Comparison of ENCODE assay signal across 25 cellular contexts in the genomic region with DNA sequence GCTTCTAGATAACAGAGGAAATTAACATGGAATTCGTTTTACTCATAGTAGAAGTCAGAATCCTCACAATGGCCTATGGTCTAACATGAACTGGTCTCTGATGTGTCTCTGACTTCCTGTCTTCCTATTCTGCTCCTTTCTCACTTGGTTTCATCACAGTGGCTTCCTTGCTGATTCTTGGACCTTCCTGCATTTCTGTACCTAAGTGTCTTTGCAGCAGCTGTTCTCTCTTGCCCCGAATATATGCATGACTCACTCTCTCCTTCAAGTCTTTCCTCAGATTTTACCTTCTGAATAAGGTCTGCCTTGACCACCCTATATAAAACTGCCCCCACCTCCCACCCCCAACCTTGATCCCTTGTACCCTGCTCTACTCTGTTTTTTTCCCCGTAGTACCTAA. TPM values are rescaled to one million over a fixed set of nuclear protein-coding genes. Genes with fewer than 3 reads are reported as not detected.
DNase-seq lines count a peak whose midpoint lies in the region; ATAC-seq, FAIRE-seq and TF ChIP-seq lines count a peak whose summit lies in the region.
"Had no signal": no experiment of that assay in that cellular context is flagged by ENCODE, and none has a peak within 500 bp of the region (broad histone marks: within the 10 kb centered on the region; RNA-seq: fewer than 3 reads in every experiment).

No MANE protein-coding gene starts in this region.

- TF ChIP-seq CTCF in NB4 (IDR thresholded peaks at IDR 0.05; ENCODE audit: low read depth, low read length) (no peak), endothelial cell (IDR thresholded peaks at IDR 0.05; ENCODE audit: unreplicated experiment) (no peak)

- no peak overlapping the region for H3K23ac ChIP-seq in mesenchymal stem cell (ENCODE audit: low read length in 2 of 2)

- no peak overlapping the region for H3K27ac ChIP-seq in mesenchymal stem cell (ENCODE audit: low read length, poor library complexity, severe bottlenecking)
- H3K27ac ChIP-seq: BLaER1, KMS-11 had no signal

- H3K4me3 Mint-ChIP-seq in endothelial cell (ENCODE audit: unreplicated experiment), result no peak overlapping the region
- no peak overlapping the region for H3K4me3 Mint-ChIP-seq in activated T-helper 17 cell treated with anti-CD3 and anti-CD28 coated beads, Interleukin-2, amount 50 U/mL, for 72 hours
- H3K4me3 Mint-ChIP-seq: CD4-positive, alpha-beta memory T cell had no signal

- no peak overlapping the region for H3K14ac ChIP-seq in mesenchymal stem cell (ENCODE audit: low read length in 2 of 2)

- 30% methylated on average over 2 of the region's 3 CpGs for WGBS in mesenchymal stem cell

- H3K4me1 Mint-ChIP-seq in endothelial cell (ENCODE audit: unreplicated experiment), result peaks cover 15% of the 10 kb centered on the region
- H3K4me1 Mint-ChIP-seq in activated T-helper 17 cell treated with anti-CD3 and anti-CD28 coated beads, Interleukin-2, amount 50 U/mL, for 72 hours, result peaks cover 5% of the 10 kb centered on the region

- FAIRE-seq in H54 (lab: Jason Lieb, UNC), result peak; percentile 77
- FAIRE-seq: GM12891, RCC 7860 had no signal

- no peaks in the 10 kb centered on the region for H3K9me3 ChIP-seq in mesenchymal stem cell (ENCODE audit: control insufficient read depth, low read length)
- H3K9me3 ChIP-seq: BLaER1 had no signal

- no peaks in the 10 kb centered on the region for H3K9me3 Mint-ChIP-seq in endothelial cell (ENCODE audit: unreplicated experiment)
- no peaks in the 10 kb centered on the region for H3K9me3 Mint-ChIP-seq in activated T-helper 17 cell treated with anti-CD3 and anti-CD28 coated beads, Interleukin-2, amount 50 U/mL, for 72 hours
- H3K9me3 Mint-ChIP-seq: CD4-positive, alpha-beta memory T cell had no signal

- H3K27me3 Mint-ChIP-seq in endothelial cell (ENCODE audit: unreplicated experiment), result no peaks in the 10 kb centered on the region
- no peaks in the 10 kb centered on the region for H3K27me3 Mint-ChIP-seq in activated T-helper 17 cell treated with anti-CD3 and anti-CD28 coated beads, Interleukin-2, amount 50 U/mL, for 72 hours
- H3K27me3 Mint-ChIP-seq: CD4-positive, alpha-beta memory T cell had no signal

- DNase-seq in H54 (ENCODE audit: insufficient read length, low spot score), result no peak
- DNase-seq in NB4 (ENCODE audit: low read depth), result peak; percentile 6
- DNase-seq in endothelial cell (ENCODE audit: low spot score), result no peak
- DNase-seq in mesenchymal stem cell, result peak; percentile 62
- no peak for DNase-seq in stimulated activated naive CD8-positive, alpha-beta T cell treated with anti-CD3 and anti-CD28 coated beads, Interleukin-15, Interleukin-2, amounts not matched to agents 100 U/mL and 50 U/mL, for 24 hours
- DNase-seq in 8988T, result no peak
- DNase-seq: CD4-positive, alpha-beta memory T cell; DMS153; GOT3; MM.1S; NCI-H1105 treated with DMSO at 0.1 percent for 48 hours; NCI-H187; NCI-H2107; NCI-H510A; NCI-H748 treated with DMSO at 0.1 percent for 48 hours had no signal

- no peak overlapping the region for H3K4me3 ChIP-seq in NB4 (ENCODE audit: low read depth, low read length)
- no peak overlapping the region for H3K4me3 ChIP-seq in mesenchymal stem cell (ENCODE audit: insufficient read depth in 1 of 2, low read depth in 1 of 2, low read length in 2 of 2)
- H3K4me3 ChIP-seq: BLaER1 had no signal

- H3K27me3 ChIP-seq in mesenchymal stem cell (ENCODE audit: control insufficient read depth in 1 of 2, insufficient read depth in 1 of 2, low read length in 2 of 2), result no peaks in the 10 kb centered on the region
- H3K27me3 ChIP-seq: BLaER1 had no signal

- peaks cover 4% of the 10 kb centered on the region for H3K36me3 Mint-ChIP-seq in endothelial cell (ENCODE audit: low read depth, unreplicated experiment)
- peaks cover 8% of the 10 kb centered on the region for H3K36me3 Mint-ChIP-seq in activated T-helper 17 cell treated with anti-CD3 and anti-CD28 coated beads, Interleukin-2, amount 50 U/mL, for 72 hours (ENCODE audit: low read depth)

- no peak overlapping the region for H2BK12ac ChIP-seq in mesenchymal stem cell (ENCODE audit: low read length in 2 of 2)

- no peak overlapping the region for H4K8ac ChIP-seq in mesenchymal stem cell (ENCODE audit: low read length)

- H2BK15ac ChIP-seq in mesenchymal stem cell (ENCODE audit: low read depth, poor library complexity, severe bottlenecking), result no peak overlapping the region

- H3K4me1 ChIP-seq in mesenchymal stem cell (ENCODE audit: control insufficient read depth, insufficient read depth, low read depth, low read length), result no peaks in the 10 kb centered on the region
- H3K4me1 ChIP-seq: BLaER1 had no signal

- H3K79me1 ChIP-seq in mesenchymal stem cell (replicated peaks; ENCODE audit: low read length, poor library complexity, severe bottlenecking), result peaks cover 22% of the 10 kb centered on the region

- no peak overlapping the region for H2BK5ac ChIP-seq in mesenchymal stem cell (ENCODE audit: low read depth, low read length, poor library complexity, severe bottlenecking)

- no peak overlapping the region for H2AFZ ChIP-seq in mesenchymal stem cell (ENCODE audit: low read depth, low read length)

- H3K18ac ChIP-seq in mesenchymal stem cell (ENCODE audit: low read depth in 1 of 2, low read length in 2 of 2), result no peak overlapping the region

- H2AK5ac ChIP-seq in mesenchymal stem cell (ENCODE audit: low read length, severe bottlenecking), result no peak overlapping the region

- ATAC-seq in stimulated activated naive CD8-positive, alpha-beta T cell treated with anti-CD3 and anti-CD28 coated beads, Interleukin-15, Interleukin-2, amounts not matched to agents 100 U/mL and 50 U/mL, for 24 hours, result no peak
- no peak for ATAC-seq in activated T-helper 17 cell treated with anti-CD3 and anti-CD28 coated beads, Interleukin-2, amount 50 U/mL, for 72 hours (replicated peaks)
- ATAC-seq: Right ventricle myocardium inferior had no signal

- H3K36me3 ChIP-seq in mesenchymal stem cell (ENCODE audit: control insufficient read depth in 1 of 2, insufficient read depth in 2 of 2, low read depth in 1 of 2, low read length in 2 of 2), result peaks cover 3 to 4% of the 10 kb centered on the region in 2 experiments

- no peak overlapping the region for H3K4me2 ChIP-seq in mesenchymal stem cell (ENCODE audit: low read length, poor library complexity, severe bottlenecking)
- H3K4me2 ChIP-seq: BLaER1, KMS-11 had no signal

- no peak overlapping the region for H3K4ac ChIP-seq in mesenchymal stem cell (ENCODE audit: low read depth in 1 of 2, low read length in 2 of 2)

- TF ChIP-seq POLR2A in H54 (IDR thresholded peaks at IDR 0.05; ENCODE audit: low read depth, low read length) (no peak), NB4 (IDR thresholded peaks at IDR 0.05; ENCODE audit: extremely low read depth, insufficient read length) (no peak)

- no peak overlapping the region for H4K91ac ChIP-seq in mesenchymal stem cell (ENCODE audit: low read length)

- no peak overlapping the region for H2BK120ac ChIP-seq in mesenchymal stem cell (ENCODE audit: low read depth, low read length)

- H3K27ac Mint-ChIP-seq in endothelial cell (ENCODE audit: unreplicated experiment), result peak overlapping the region; percentile 7
- no peak overlapping the region for H3K27ac Mint-ChIP-seq in activated T-helper 17 cell treated with anti-CD3 and anti-CD28 coated beads, Interleukin-2, amount 50 U/mL, for 72 hours

- no peak overlapping the region for H3K9ac ChIP-seq in mesenchymal stem cell (ENCODE audit: low read length)
- H3K9ac ChIP-seq: BLaER1, KMS-11 had no signal

RNA-seq across cellular contexts. Expression of a gene that starts 14.1 kb away (rescaled TPM):
- 15.3 TPM for total RNA-seq in endothelial cell (ENCODE audit: unreplicated experiment)
- 12.3 TPM for polyA plus RNA-seq in mesenchymal stem cell (2013, experiment 1 of 2)
- 12.1 TPM for polyA plus RNA-seq in mesenchymal stem cell (2013, experiment 2 of 2)
- 1 to 10 TPM; 6.7 to 9.4 TPM for total RNA-seq in activated T-helper 17 cell treated with anti-CD3 and anti-CD28 coated beads, Interleukin-2, amount 50 U/mL, for 72 hours

RNA-seq across cellular contexts. Expression of a gene that starts 20.4 kb away (rescaled TPM):
- 19.8 TPM for total RNA-seq in endothelial cell (ENCODE audit: unreplicated experiment)
- 51.3 TPM for polyA plus RNA-seq in mesenchymal stem cell (2013, experiment 1 of 2)
- polyA plus RNA-seq in mesenchymal stem cell (2013, experiment 2 of 2), result 55.4 TPM
- total RNA-seq in activated T-helper 17 cell treated with anti-CD3 and anti-CD28 coated beads, Interleukin-2, amount 50 U/mL, for 72 hours, result 1 to 10 TPM; 1.1 to 2.8 TPM
- total RNA-seq: CD4-positive, alpha-beta memory T cell had no signal
- polyA plus RNA-seq: CD4-positive, alpha-beta memory T cell had no signal

RNA-seq across cellular contexts. Expression of a gene that starts 34.3 kb away (rescaled TPM):
- total RNA-seq in endothelial cell (ENCODE audit: unreplicated experiment), result not detected
- not detected for polyA plus RNA-seq in mesenchymal stem cell (2013, experiment 1 of 2)
- not detected for polyA plus RNA-seq in mesenchymal stem cell (2013, experiment 2 of 2)
- not detected for total RNA-seq in activated T-helper 17 cell treated with anti-CD3 and anti-CD28 coated beads, Interleukin-2, amount 50 U/mL, for 72 hours
- total RNA-seq: A673, Daoy, OCI-LY7, Right ventricle myocardium inferior, SK-MEL-5 had no signal

Comparison
In these comparisons a context has a peak if more than half of its experiments do, and no peak if none do; other contexts are left out.
1. DNase-seq: peak in NB4 (single experiment) and mesenchymal stem cell (single experiment); none in H54 (single experiment), endothelial cell (single experiment), stimulated activated naive CD8-positive, alpha-beta T cell treated with anti-CD3 and anti-CD28 coated beads, Interleukin-15, Interleukin-2, amounts not matched to agents 100 U/mL and 50 U/mL, for 24 hours (single experiment) and 8988T (single experiment).